Comparison of ENCODE assay signal across 20 cellular contexts in genomic region chr6:168609026-168609685, GRCh38.
A peak's percentile ranks its signal among the peaks of the same experiment; 100 is the strongest.
DNase-seq lines count a peak whose midpoint lies in the region; FAIRE-seq and TF ChIP-seq lines count a peak whose summit lies in the region.
"Had no signal": no experiment of that assay in that cellular context is flagged by ENCODE, and none has a peak within 500 bp of the region (broad histone marks: within the 10 kb centered on the region; RNA-seq: fewer than 3 reads in every experiment).

No MANE protein-coding gene starts in this region.

- H4K12ac ChIP-seq in trophoblast cell (ENCODE audit: low read depth, low read length): no peak overlapping the region

- H3K9ac ChIP-seq in trophoblast cell (ENCODE audit: low read length): no peak overlapping the region

- H3K9me3 Mint-ChIP-seq in type B pancreatic cell: no peaks in the 10 kb centered on the region

- H4K8ac ChIP-seq in trophoblast cell (ENCODE audit: low read depth, low read length): no peak overlapping the region

- no peak overlapping the region for H3K18ac ChIP-seq in trophoblast cell (ENCODE audit: low read length)

- H3K27ac Mint-ChIP-seq in type B pancreatic cell: no peak overlapping the region
- H3K27ac Mint-ChIP-seq: B cell; CD4-positive, alpha-beta memory T cell had no signal

- no peak overlapping the region for H2BK12ac ChIP-seq in trophoblast cell (ENCODE audit: low read length)

- no peaks in the 10 kb centered on the region for H3K27me3 Mint-ChIP-seq in type B pancreatic cell
- H3K27me3 Mint-ChIP-seq: B cell; CD4-positive, alpha-beta memory T cell had no signal

- no peaks in the 10 kb centered on the region for H3K27me3 ChIP-seq in esophagus (ENCODE audit: control insufficient read depth in 1 of 2, insufficient read depth in 2 of 2, low read length in 2 of 2)
- no peaks in the 10 kb centered on the region for H3K27me3 ChIP-seq in trophoblast cell (ENCODE audit: insufficient read depth, low read length)
- no peaks in the 10 kb centered on the region for H3K27me3 ChIP-seq in H7 (ENCODE audit: control insufficient read depth, insufficient read depth, low read length)

- 42 to 56% methylated on average over 13 of the region's 13 CpGs for WGBS in esophagus, 2 donors
- WGBS in trophoblast cell (ENCODE audit: extremely low coverage, insufficient coverage, insufficient read length): no CpG with 5 or more reads among the region's 13 CpGs

- no peaks in the 10 kb centered on the region for H3K4me1 ChIP-seq in esophagus (ENCODE audit: control insufficient read depth in 2 of 2, insufficient read depth in 2 of 2, low read length in 1 of 2)
- peaks cover 0 to 2% of the 10 kb centered on the region in 2 experiments for H3K4me1 ChIP-seq in trophoblast cell (ENCODE audit: control insufficient read depth in 1 of 2, insufficient read depth in 2 of 2, low read length in 2 of 2)
- H3K4me1 ChIP-seq: HAP-1 had no signal

- H3K36me3 Mint-ChIP-seq in type B pancreatic cell: no peaks in the 10 kb centered on the region
- H3K36me3 Mint-ChIP-seq: CD4-positive, alpha-beta memory T cell had no signal

- POLR2A ChIA-PET in RWPE1 (lab: Yijun Ruan, JAX; ENCODE audit: low non-redundant PET): no interaction called here

- no peak overlapping the region for H3K4me3 Mint-ChIP-seq in type B pancreatic cell
- H3K4me3 Mint-ChIP-seq: B cell; CD4-positive, alpha-beta memory T cell had no signal

- no peak overlapping the region for H2AK5ac ChIP-seq in trophoblast cell (ENCODE audit: low read length)

- H3K4me3 ChIP-seq in esophagus (ENCODE audit: low read depth in 1 of 2, low read length in 2 of 2): no peak overlapping the region
- no peak overlapping the region for H3K4me3 ChIP-seq in trophoblast cell (ENCODE audit: low read depth, low read length)
- H3K4me3 ChIP-seq in H7 (ENCODE audit: insufficient read depth, low read depth, low read length): no peak overlapping the region
- H3K4me3 ChIP-seq: HAP-1 had no signal

- no peak overlapping the region for H4K91ac ChIP-seq in trophoblast cell (ENCODE audit: low read depth, low read length)

- peaks cover 0 to 4% of the 10 kb centered on the region in 2 donors for H3K9me3 ChIP-seq in esophagus (ENCODE audit: control insufficient read depth in 2 of 2, insufficient read depth in 1 of 2, low read depth in 1 of 2, low read length in 1 of 2)
- peaks cover 5% of the 10 kb centered on the region for H3K9me3 ChIP-seq in trophoblast cell (ENCODE audit: insufficient read depth, low read depth, low read length)
- H3K9me3 ChIP-seq: HAP-1 had no signal

- peaks cover 27% of the 10 kb centered on the region for H3K4me1 Mint-ChIP-seq in type B pancreatic cell (ENCODE audit: unreplicated experiment)
- H3K4me1 Mint-ChIP-seq: B cell; CD4-positive, alpha-beta memory T cell had no signal

- H2AFZ ChIP-seq in trophoblast cell (ENCODE audit: insufficient read depth, low read length, poor library complexity): no peak overlapping the region

- CTCF ChIA-PET in RWPE1 (lab: Yijun Ruan, JAX): interaction anchor here (1.3 kb wide), 1 partner anchor 239 kb away, joined by 5 read pairs; no protein-coding TSS in a partner anchor

- H3K79me1 ChIP-seq in trophoblast cell (ENCODE audit: low read length): no peaks in the 10 kb centered on the region

- H3K27ac ChIP-seq in RWPE1 (peak overlapping the region; percentile 90), esophagus (ENCODE audit: low read depth in 2 of 2, low read length in 1 of 2) (peak overlapping the region; percentile 47 to 84), trophoblast cell (ENCODE audit: low read depth, low read length) (no peak overlapping the region)

- no peak for FAIRE-seq in GM12891 (lab: Jason Lieb, UNC)

- no peak overlapping the region for H2BK120ac ChIP-seq in trophoblast cell (ENCODE audit: insufficient read depth, low read length, poor library complexity)

- no peak overlapping the region for H2BK5ac ChIP-seq in trophoblast cell (ENCODE audit: low read depth, low read length, poor library complexity)

- H3K4ac ChIP-seq in trophoblast cell (ENCODE audit: low read depth, low read length): no peak overlapping the region

- H3K14ac ChIP-seq in trophoblast cell (ENCODE audit: low read length): no peak overlapping the region

- H3K36me3 ChIP-seq in esophagus (ENCODE audit: control insufficient read depth in 2 of 2, insufficient read depth in 2 of 2, low read length in 1 of 2): no peaks in the 10 kb centered on the region
- no peaks in the 10 kb centered on the region for H3K36me3 ChIP-seq in trophoblast cell (ENCODE audit: control insufficient read depth in 1 of 2, insufficient read depth in 2 of 2, low read length in 2 of 2)
- no peaks in the 10 kb centered on the region for H3K36me3 ChIP-seq in H7 (replicated peaks; ENCODE audit: control insufficient read depth, insufficient read depth, low read length)
- H3K36me3 ChIP-seq: HAP-1 had no signal

- no peak overlapping the region for H3K4me2 ChIP-seq in trophoblast cell (ENCODE audit: low read length)

- no peaks in the 10 kb centered on the region for H3K79me2 ChIP-seq in trophoblast cell (ENCODE audit: control insufficient read depth, insufficient read depth, low read length, poor library complexity)

- no peak overlapping the region for H3K23ac ChIP-seq in trophoblast cell (ENCODE audit: low read length)

- peak; percentile 58 for DNase-seq in RWPE1 (ENCODE audit: low spot score)
- DNase-seq in trophoblast cell: peak; percentile 85 to 87
- DNase-seq in type B pancreatic cell (ENCODE audit: extremely low spot score, unreplicated experiment): peak; percentile 36
- no peak for DNase-seq in SIG-M5 treated with dmso at 0.1 percent for 504 hours (lab: John Stamatoyannopoulos, UW; ENCODE audit: unreplicated experiment)
- DNase-seq in H7: no peak
- DNase-seq in GM12891 (ENCODE audit: insufficient read length, low spot score): no peak
- DNase-seq: Calu3; CD4-positive, alpha-beta memory T cell; DMS79 treated with DMSO at 0.1 percent for 48 hours; IMR-90; Karpas-422; MM.1S; NCI-H1105; NCI-H1694; NCI-H2107; NCI-H226; NCI-H526 treated with DMSO at 0.1 percent for 48 hours had no signal

- no peak for TF ChIP-seq POLR2A in GM12891 (IDR thresholded peaks at IDR 0.05; ENCODE audit: low read depth, low read length)

- TF ChIP-seq CTCF in RWPE1 (conservative IDR thresholded peaks at IDR 0.05; ENCODE audit: low read depth) (no peak), type B pancreatic cell (conservative IDR thresholded peaks at IDR 0.05) (no peak)

TF ChIP-seq in GM12891, 5 proteins besides CTCF, POLR2A, EP300 and RAD21:
- no peak for TF ChIP-seq TAF1 (IDR thresholded peaks at IDR 0.05; ENCODE audit: low read depth, low read length)
- no peak for TF ChIP-seq PAX5 (IDR thresholded peaks at IDR 0.05; ENCODE audit: insufficient read depth, low read length, severe bottlenecking)
- no peak for TF ChIP-seq SPI1 (IDR thresholded peaks at IDR 0.05; ENCODE audit: low read depth, low read length)
- TF ChIP-seq POU2F2 (IDR thresholded peaks at IDR 0.05; ENCODE audit: low read depth, low read length): no peak
- no peak for TF ChIP-seq POLR2AphosphoS5 (IDR thresholded peaks at IDR 0.05; ENCODE audit: low read depth, low read length)

Comparison
In these comparisons a context has a peak if more than half of its experiments do, and no peak if none do; other contexts are left out.
1. DNase-seq: peak in RWPE1 (single experiment), trophoblast cell (2 of 2) and type B pancreatic cell (single experiment); none in SIG-M5 treated with dmso at 0.1 percent for 504 hours (single experiment), H7 (single experiment) and GM12891 (single experiment).